In the genomic region with DNA sequence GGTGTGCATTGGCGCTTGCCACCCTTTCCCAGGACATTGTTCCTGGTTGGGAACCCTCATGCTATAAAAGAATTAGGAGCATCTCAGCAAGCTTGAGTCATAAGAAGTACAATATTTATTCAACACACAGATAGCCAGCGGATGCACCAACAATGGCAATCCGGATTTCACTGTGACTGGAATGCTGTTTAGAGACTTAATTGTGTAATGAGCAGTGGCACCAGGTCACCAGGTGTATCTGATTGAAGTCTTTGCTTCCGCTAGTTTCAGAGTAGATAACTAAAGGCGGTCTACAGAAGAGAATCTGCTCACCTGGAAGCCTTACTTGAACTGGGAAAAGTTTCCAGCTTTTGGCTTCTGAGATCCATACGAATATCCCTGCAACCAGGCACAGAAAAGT, we compare ENCODE assay signal across 1 cellular context.
TF ChIP-seq lines count a peak whose summit lies in the region.

No MANE protein-coding gene starts in this region.

TF ChIP-seq in GM23338, 12 proteins besides CTCF, POLR2A, EP300 and RAD21 (continued from another document):
- TF ChIP-seq, protein P1, sequence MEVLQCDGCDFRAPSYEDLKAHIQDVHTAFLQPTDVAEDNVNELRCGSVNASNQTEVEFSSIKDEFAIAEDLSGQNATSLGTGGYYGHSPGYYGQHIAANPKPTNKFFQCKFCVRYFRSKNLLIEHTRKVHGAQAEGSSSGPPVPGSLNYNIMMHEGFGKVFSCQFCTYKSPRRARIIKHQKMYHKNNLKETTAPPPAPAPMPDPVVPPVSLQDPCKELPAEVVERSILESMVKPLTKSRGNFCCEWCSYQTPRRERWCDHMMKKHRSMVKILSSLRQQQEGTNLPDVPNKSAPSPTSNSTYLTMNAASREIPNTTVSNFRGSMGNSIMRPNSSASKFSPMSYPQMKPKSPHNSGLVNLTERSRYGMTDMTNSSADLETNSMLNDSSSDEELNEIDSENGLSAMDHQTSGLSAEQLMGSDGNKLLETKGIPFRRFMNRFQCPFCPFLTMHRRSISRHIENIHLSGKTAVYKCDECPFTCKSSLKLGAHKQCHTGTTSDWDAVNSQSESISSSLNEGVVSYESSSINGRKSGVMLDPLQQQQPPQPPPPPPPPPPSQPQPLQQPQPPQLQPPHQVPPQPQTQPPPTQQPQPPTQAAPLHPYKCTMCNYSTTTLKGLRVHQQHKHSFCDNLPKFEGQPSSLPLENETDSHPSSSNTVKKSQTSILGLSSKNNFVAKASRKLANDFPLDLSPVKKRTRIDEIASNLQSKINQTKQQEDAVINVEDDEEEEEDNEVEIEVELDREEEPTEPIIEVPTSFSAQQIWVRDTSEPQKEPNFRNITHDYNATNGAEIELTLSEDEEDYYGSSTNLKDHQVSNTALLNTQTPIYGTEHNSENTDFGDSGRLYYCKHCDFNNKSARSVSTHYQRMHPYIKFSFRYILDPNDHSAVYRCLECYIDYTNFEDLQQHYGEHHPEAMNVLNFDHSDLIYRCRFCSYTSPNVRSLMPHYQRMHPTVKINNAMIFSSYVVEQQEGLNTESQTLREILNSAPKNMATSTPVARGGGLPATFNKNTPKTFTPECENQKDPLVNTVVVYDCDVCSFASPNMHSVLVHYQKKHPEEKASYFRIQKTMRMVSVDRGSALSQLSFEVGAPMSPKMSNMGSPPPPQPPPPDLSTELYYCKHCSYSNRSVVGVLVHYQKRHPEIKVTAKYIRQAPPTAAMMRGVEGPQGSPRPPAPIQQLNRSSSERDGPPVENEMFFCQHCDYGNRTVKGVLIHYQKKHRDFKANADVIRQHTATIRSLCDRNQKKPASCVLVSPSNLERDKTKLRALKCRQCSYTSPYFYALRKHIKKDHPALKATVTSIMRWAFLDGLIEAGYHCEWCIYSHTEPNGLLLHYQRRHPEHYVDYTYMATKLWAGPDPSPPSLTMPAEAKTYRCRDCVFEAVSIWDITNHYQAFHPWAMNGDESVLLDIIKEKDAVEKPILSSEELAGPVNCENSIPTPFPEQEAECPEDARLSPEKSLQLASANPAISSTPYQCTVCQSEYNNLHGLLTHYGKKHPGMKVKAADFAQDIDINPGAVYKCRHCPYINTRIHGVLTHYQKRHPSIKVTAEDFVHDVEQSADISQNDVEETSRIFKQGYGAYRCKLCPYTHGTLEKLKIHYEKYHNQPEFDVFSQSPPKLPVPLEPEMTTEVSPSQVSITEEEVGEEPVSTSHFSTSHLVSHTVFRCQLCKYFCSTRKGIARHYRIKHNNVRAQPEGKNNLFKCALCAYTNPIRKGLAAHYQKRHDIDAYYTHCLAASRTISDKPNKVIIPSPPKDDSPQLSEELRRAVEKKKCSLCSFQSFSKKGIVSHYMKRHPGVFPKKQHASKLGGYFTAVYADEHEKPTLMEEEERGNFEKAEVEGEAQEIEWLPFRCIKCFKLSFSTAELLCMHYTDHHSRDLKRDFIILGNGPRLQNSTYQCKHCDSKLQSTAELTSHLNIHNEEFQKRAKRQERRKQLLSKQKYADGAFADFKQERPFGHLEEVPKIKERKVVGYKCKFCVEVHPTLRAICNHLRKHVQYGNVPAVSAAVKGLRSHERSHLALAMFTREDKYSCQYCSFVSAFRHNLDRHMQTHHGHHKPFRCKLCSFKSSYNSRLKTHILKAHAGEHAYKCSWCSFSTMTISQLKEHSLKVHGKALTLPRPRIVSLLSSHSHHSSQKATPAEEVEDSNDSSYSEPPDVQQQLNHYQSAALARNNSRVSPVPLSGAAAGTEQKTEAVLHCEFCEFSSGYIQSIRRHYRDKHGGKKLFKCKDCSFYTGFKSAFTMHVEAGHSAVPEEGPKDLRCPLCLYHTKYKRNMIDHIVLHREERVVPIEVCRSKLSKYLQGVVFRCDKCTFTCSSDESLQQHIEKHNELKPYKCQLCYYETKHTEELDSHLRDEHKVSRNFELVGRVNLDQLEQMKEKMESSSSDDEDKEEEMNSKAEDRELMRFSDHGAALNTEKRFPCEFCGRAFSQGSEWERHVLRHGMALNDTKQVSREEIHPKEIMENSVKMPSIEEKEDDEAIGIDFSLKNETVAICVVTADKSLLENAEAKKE (CRISPR knock-in tag; IDR thresholded peaks at IDR 0.05), result no peak
- TF ChIP-seq NANOG (IDR thresholded peaks at IDR 0.05; ENCODE audit: borderline replicate concordance), result no peak
TF ChIP-seq in GM23338: peak in this region for 0.
